Comparison of ENCODE assay signal across 16 cellular contexts in genomic region chrX:133350751-133351150, GRCh38.
DNase-seq lines count a peak whose midpoint lies in the region; ATAC-seq, FAIRE-seq and TF ChIP-seq lines count a peak whose summit lies in the region.
"Had no signal": no experiment of that assay in that cellular context is flagged by ENCODE, and none has a peak within 500 bp of the region (broad histone marks: within the 10 kb centered on the region; RNA-seq: fewer than 3 reads in every experiment).

No MANE protein-coding gene starts in this region.

- no peaks in the 10 kb centered on the region for H3K36me3 ChIP-seq in small intestine (ENCODE audit: control insufficient read depth in 2 of 2, insufficient read depth in 2 of 2, low read length in 2 of 2)

- H3K4me1 ChIP-seq in right cardiac atrium (ENCODE audit: control insufficient read depth, insufficient read depth, low read length) (no peaks in the 10 kb centered on the region), small intestine (ENCODE audit: control insufficient read depth in 2 of 2, insufficient read depth in 1 of 2, low read depth in 1 of 2, low read length in 1 of 2) (no peaks in the 10 kb centered on the region)

- POLR2A ChIA-PET in WTC11 (lab: Charles Lee) = no interaction called here
- POLR2A ChIA-PET in HEK293T (lab: Yijun Ruan, JAX) = no interaction called here

- no peaks in the 10 kb centered on the region for H3K9me3 Mint-ChIP-seq in WTC11
- H3K9me3 Mint-ChIP-seq: activated T-cell treated with anti-CD3 and anti-CD28 coated beads, Interleukin-2, amount 50 U/mL, for 24 hours; CD8-positive, alpha-beta T cell; natural killer cell had no signal

- ATAC-seq in WTC11 (no peak), right cardiac atrium (no peak), HG03378 (IDR thresholded peaks at IDR 0.05; ENCODE audit: unreplicated experiment) (no peak), HG03159 (IDR thresholded peaks at IDR 0.05; ENCODE audit: unreplicated experiment) (no peak)
- ATAC-seq: CD8-positive, alpha-beta T cell; natural killer cell; PC-3 had no signal

- peaks cover 1% of the 10 kb centered on the region; the same call in 1 of the 2 replicates for H3K36me3 Mint-ChIP-seq in WTC11
- H3K36me3 Mint-ChIP-seq: CD8-positive, alpha-beta T cell; natural killer cell had no signal

- no peak for TF ChIP-seq CTCF in WTC11 (IDR thresholded peaks at IDR 0.05)

- CTCF ChIA-PET in WTC11 (lab: Charles Lee) = no interaction called here
- CTCF ChIA-PET in HEK293T (lab: Yijun Ruan, JAX) = no interaction called here

- FAIRE-seq in small intestine (lab: Jason Lieb, UNC) = no peak
- FAIRE-seq: frontal cortex, GM18507, islet of Langerhans had no signal

- H3K4me3 Mint-ChIP-seq in WTC11 = no peak overlapping the region
- H3K4me3 Mint-ChIP-seq: activated T-cell treated with anti-CD3 and anti-CD28 coated beads, Interleukin-2, amount 50 U/mL, for 24 hours; CD8-positive, alpha-beta T cell; natural killer cell had no signal

- H3K27me3 ChIP-seq in right cardiac atrium (ENCODE audit: control insufficient read depth, insufficient read depth) (no peaks in the 10 kb centered on the region), small intestine (ENCODE audit: control insufficient read depth in 2 of 2, insufficient read depth in 2 of 2, low read length in 2 of 2) (no peaks in the 10 kb centered on the region)

- no peak overlapping the region for H3K27ac ChIP-seq in right cardiac atrium (ENCODE audit: low read length)
- H3K27ac ChIP-seq in small intestine (ENCODE audit: low read depth in 1 of 2, low read length in 1 of 2) = no peak overlapping the region

- peak overlapping the region; percentile 91 for H3K27ac Mint-ChIP-seq in WTC11
- H3K27ac Mint-ChIP-seq: activated T-cell treated with anti-CD3 and anti-CD28 coated beads, Interleukin-2, amount 50 U/mL, for 24 hours; CD8-positive, alpha-beta T cell; natural killer cell had no signal

- H3K9me3 ChIP-seq in right cardiac atrium (ENCODE audit: control insufficient read depth, low read length) (no peaks in the 10 kb centered on the region), small intestine (ENCODE audit: control insufficient read depth, low read depth) (no peaks in the 10 kb centered on the region)

- intact Hi-C loops in right cardiac atrium (cut with DNase I) = no loop called here

- H3K4me3 ChIP-seq in right cardiac atrium (ENCODE audit: low read length) (no peak overlapping the region), small intestine (ENCODE audit: low read depth in 1 of 2, low read length in 2 of 2) (no peak overlapping the region)

- H3K27me3 Mint-ChIP-seq in WTC11 (ENCODE audit: low read depth) = no peaks in the 10 kb centered on the region

- peaks cover 84% of the 10 kb centered on the region for H3K4me1 Mint-ChIP-seq in WTC11
- H3K4me1 Mint-ChIP-seq: natural killer cell had no signal

- peak; percentile 1 for DNase-seq in HuH-7 (ENCODE audit: low spot score)
- DNase-seq in WTC11 (ENCODE audit: low spot score) = no peak
- DNase-seq in right cardiac atrium = peak; percentile 59 to 77 (median 63)
- peak; percentile 21 for DNase-seq in small intestine
- no peak for DNase-seq in HEK293T (ENCODE audit: extremely low spot score)
- DNase-seq: activated CD4-positive, alpha-beta T cell treated with anti-CD3 and anti-CD28 coated beads for 1 hour; activated T-cell treated with anti-CD3 and anti-CD28 coated beads, Interleukin-2, amount 50 U/mL, for 24 hours; CD8-positive, alpha-beta T cell; GOT3; natural killer cell; PC-3 had no signal

- 8% methylated on average over 1 of the region's 1 CpG for WGBS in right cardiac atrium
- 0 to 10% (median 8%) methylated on average over 1 of the region's 1 CpG for WGBS in small intestine, 3 donors

TF ChIP-seq in WTC11, 78 proteins besides CTCF, POLR2A, EP300 and RAD21:
- TF ChIP-seq ERG (CRISPR knock-in tag; IDR thresholded peaks at IDR 0.05) (no peak), JAZF1 (CRISPR knock-in tag; IDR thresholded peaks at IDR 0.05) (no peak), ZNF317 (CRISPR knock-in tag; IDR thresholded peaks at IDR 0.05; ENCODE audit: borderline replicate concordance, low read depth) (no peak), ZMAT4 (CRISPR knock-in tag; IDR thresholded peaks at IDR 0.05) (no peak), SP1 (CRISPR knock-in tag; conservative IDR thresholded peaks at IDR 0.05) (no peak), TEAD4 (CRISPR knock-in tag; IDR thresholded peaks at IDR 0.05) (no peak), ZNF423 (CRISPR knock-in tag; IDR thresholded peaks at IDR 0.05) (no peak), ATF1 (CRISPR knock-in tag; IDR thresholded peaks at IDR 0.05) (no peak), ZNF416 (CRISPR knock-in tag; IDR thresholded peaks at IDR 0.05) (no peak), MYBL2 (CRISPR knock-in tag; IDR thresholded peaks at IDR 0.05) (no peak)

TF ChIP-seq in HEK293T, 16 proteins besides CTCF, POLR2A, EP300 and RAD21:
- TF ChIP-seq ELF4 (IDR thresholded peaks at IDR 0.05) = no peak
- no peak for TF ChIP-seq L3MBTL2 (conservative IDR thresholded peaks at IDR 0.05)
- TF ChIP-seq NFRKB (IDR thresholded peaks at IDR 0.05) = no peak
- TF ChIP-seq CTBP1 (IDR thresholded peaks at IDR 0.05; ENCODE audit: borderline replicate concordance) = no peak
- TF ChIP-seq PKNOX1 (IDR thresholded peaks at IDR 0.05) = no peak
- no peak for TF ChIP-seq SUZ12 (IDR thresholded peaks at IDR 0.05)
- TF ChIP-seq ARNT (IDR thresholded peaks at IDR 0.05) = no peak
- no peak for TF ChIP-seq HDGF (IDR thresholded peaks at IDR 0.05; ENCODE audit: borderline replicate concordance)
- TF ChIP-seq SP1 (IDR thresholded peaks at IDR 0.05) = no peak
- TF ChIP-seq FOXA1 (IDR thresholded peaks at IDR 0.05) = no peak
- no peak for TF ChIP-seq BHLHE40 (IDR thresholded peaks at IDR 0.05; ENCODE audit: borderline replicate concordance)
- no peak for TF ChIP-seq TARDBP (IDR thresholded peaks at IDR 0.05)
- TF ChIP-seq ZNF384 (IDR thresholded peaks at IDR 0.05) = no peak
- TF ChIP-seq FOXK2 (IDR thresholded peaks at IDR 0.05) = no peak
- TF ChIP-seq FOXM1 (IDR thresholded peaks at IDR 0.05; ENCODE audit: borderline replicate concordance) = no peak
- no peak for TF ChIP-seq LEF1 (IDR thresholded peaks at IDR 0.05; ENCODE audit: borderline replicate concordance)

Comparison
In these comparisons a context has a peak if more than half of its experiments do, and no peak if none do; other contexts are left out.
1. DNase-seq: peak in HuH-7 (single experiment), right cardiac atrium (3 of 3) and small intestine (single experiment); none in WTC11 (single experiment) and HEK293T (single experiment).